8 cellular contexts compared by ENCODE assay signal in genomic region chr9:128370752-128371621, GRCh38. TPM values are rescaled to one million over a fixed set of nuclear protein-coding genes. Genes with fewer than 3 reads are reported as not detected.
DNase-seq lines count a peak whose midpoint lies in the region; ATAC-seq and TF ChIP-seq lines count a peak whose summit lies in the region.

Gene URM1 (plus strand): TSS chr9:128371374. CDS start chr9:128371381, 7 bp downstream.

- H3K27me3 ChIP-seq in BJ (ENCODE audit: control insufficient read depth, insufficient read depth, low read length) (no peaks in the 10 kb centered on the region), layer of hippocampus (ENCODE audit: control insufficient read depth, insufficient read depth, low read length) (no peaks in the 10 kb centered on the region)

- peak within 1 kb of the TSS; percentile 98 for H3K27ac ChIP-seq in cingulate gyrus (ENCODE audit: low read depth, low read length)
- peak within 1 kb of the TSS; percentile 99 for H3K27ac ChIP-seq in layer of hippocampus (ENCODE audit: low read depth, low read length)

- peak within 1 kb of the TSS; percentile 81 for H3K4me3 ChIP-seq in BJ (ENCODE audit: low read depth, low read length)

- ATAC-seq in HG03460 (IDR thresholded peaks at IDR 0.05; ENCODE audit: unreplicated experiment), result peak; percentile 85

- CTCF ChIA-PET in BJ (lab: Yijun Ruan, JAX), result interaction anchor here (0.7 to 4.4 kb wide), 9 partner anchors 9 to 128 kb away, joined by 3 to 22 read pairs (median 6); partner anchors contain the start of gene CERCAM

- DNase-seq in BJ (ENCODE audit: low read depth) (peak; percentile 88), GM19240 (ENCODE audit: insufficient read length, low spot score) (peak; percentile 100), NCI-H526 (lab: John Stamatoyannopoulos, UW) (peak; percentile 78 to 90)
- DNase-seq in activated CD4-positive, alpha-beta T cell treated with anti-CD3 and anti-CD28 coated beads for 48 hours, result peak; percentile 97
- DNase-seq in stimulated activated CD4-positive, alpha-beta T cell treated with anti-CD3 and anti-CD28 coated beads, Interleukin-1b, Interleukin-23, amount 100 ng/mL, for 24 hours (ENCODE audit: low read depth in 4 of 4, low spot score in 1 of 4), result peak; percentile 86 to 93 (median 90)

- H3K36me3 ChIP-seq in BJ (ENCODE audit: control insufficient read depth, insufficient read depth, low read length), result peaks cover 6% of the 10 kb centered on the region

- TF ChIP-seq CTCF in BJ (IDR thresholded peaks at IDR 0.05; ENCODE audit: insufficient read depth, low read depth, low read length), result peak; percentile 29; the same call in 1 of the 2 replicates

- POLR2A ChIA-PET in BJ (lab: Charles Lee), result interaction anchor here (0.6 to 1.5 kb wide), 4 partner anchors 9 to 1452 kb away, joined by 4 to 12 read pairs (median 8); no protein-coding TSS in a partner anchor

RNA-seq across cellular contexts. Expression of gene URM1, which starts in this region (rescaled TPM):
- 68.7 and 95.7 TPM in 2 replicates for polyA plus RNA-seq in BJ (2011; rRNA removed)
- polyA minus RNA-seq in BJ (2011; rRNA and poly(A)+ RNA removed), result 33.4 and 58.1 TPM in 2 replicates

Comparison
In these comparisons a context has a peak if more than half of its experiments do, and no peak if none do; other contexts are left out.
1. Peak in every context shown above with its lines: DNase-seq, ATAC-seq, H3K4me3 ChIP-seq and H3K27ac ChIP-seq.